In the genomic region with DNA sequence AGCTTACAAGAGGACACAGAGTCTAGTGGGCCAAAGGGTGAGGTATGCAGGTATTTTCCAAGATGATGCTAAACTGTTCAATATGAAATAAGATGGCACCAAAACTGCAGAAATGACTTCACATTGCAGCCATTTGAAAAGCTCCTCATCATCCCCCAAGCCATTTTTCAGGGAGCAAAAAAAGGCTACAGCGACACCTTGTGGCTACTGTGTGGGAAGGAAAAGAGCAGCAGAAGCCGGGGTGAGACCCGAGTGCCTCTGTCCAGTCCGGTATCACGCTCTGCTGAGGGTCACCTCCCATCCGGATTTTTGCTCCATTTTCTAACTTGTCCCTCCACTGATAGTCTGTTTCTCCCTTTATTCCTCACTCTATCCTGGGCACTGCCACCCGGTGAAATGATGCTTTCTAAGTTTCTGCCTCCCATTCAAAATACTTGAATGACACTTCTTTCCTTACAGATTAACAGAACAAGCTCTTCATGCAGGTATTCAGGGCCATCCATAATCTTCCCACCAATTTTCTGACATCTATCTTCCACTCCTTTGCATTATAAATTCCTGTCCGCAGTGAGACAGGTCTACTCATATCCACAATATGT, we compare ENCODE assay signal across 8 cellular contexts.
DNase-seq lines count a peak whose midpoint lies in the region; ATAC-seq, FAIRE-seq and TF ChIP-seq lines count a peak whose summit lies in the region.

No MANE protein-coding gene starts in this region.

- no peak overlapping the region for H3K27ac ChIP-seq in brain microvascular endothelial cell

- TF ChIP-seq CTCF in D721Med (IDR thresholded peaks at IDR 0.05; ENCODE audit: insufficient read depth, missing control alignments), result peak; percentile 86
- TF ChIP-seq CTCF in brain microvascular endothelial cell (IDR thresholded peaks at IDR 0.05; ENCODE audit: low read depth, low read length, missing control alignments), result peak; percentile 89

- no peak for FAIRE-seq in D721Med (lab: Jason Lieb, UNC)

- no peaks in the 10 kb centered on the region for H3K4me1 ChIP-seq in NT2/D1 (ENCODE audit: insufficient read depth, insufficient read length)

- H3K4me3 Mint-ChIP-seq in stimulated activated naive CD8-positive, alpha-beta T cell treated with anti-CD3 and anti-CD28 coated beads, Interleukin-15, amount 100 ng/mL, for 72 hours, result no peak overlapping the region

- H3K27ac Mint-ChIP-seq in stimulated activated naive CD8-positive, alpha-beta T cell treated with anti-CD3 and anti-CD28 coated beads, Interleukin-15, amount 100 ng/mL, for 72 hours, result no peak overlapping the region

- in situ Hi-C loops in brain microvascular endothelial cell (cut with HindIII; ENCODE audit: low pct_ligation_motif_present, low sequenced_read_pairs), result no loop called here

- H3K27me3 Mint-ChIP-seq in stimulated activated naive CD8-positive, alpha-beta T cell treated with anti-CD3 and anti-CD28 coated beads, Interleukin-15, amount 100 ng/mL, for 72 hours, result peaks cover 16% of the 10 kb centered on the region

- H3K36me3 ChIP-seq in NT2/D1 (ENCODE audit: insufficient read depth, insufficient read length, low read length), result no peaks in the 10 kb centered on the region
- no peaks in the 10 kb centered on the region for H3K36me3 ChIP-seq in brain microvascular endothelial cell (replicated peaks)

- peak; percentile 26 for DNase-seq in D721Med (ENCODE audit: insufficient read length, low spot score)
- peak; percentile 36 for DNase-seq in NT2/D1 (ENCODE audit: low read depth, low spot score)
- peak; percentile 58 for DNase-seq in brain microvascular endothelial cell
- peak; percentile 58 for DNase-seq in kidney glomerular epithelial cell (lab: John Stamatoyannopoulos, UW)
- DNase-seq in stimulated activated naive CD8-positive, alpha-beta T cell treated with anti-CD3 and anti-CD28 coated beads, Interleukin-15, amount 100 ng/mL, for 72 hours, result peak; percentile 30 to 32
- DNase-seq in KG1 (lab: John Stamatoyannopoulos, UW), result no peak

- H3K9ac ChIP-seq in NT2/D1 (ENCODE audit: insufficient read length, low read depth), result no peak overlapping the region

- H3K4me3 ChIP-seq in NT2/D1 (ENCODE audit: insufficient read length, low read depth) (no peak overlapping the region), brain microvascular endothelial cell (ENCODE audit: low read depth, low read length) (no peak overlapping the region)

- H3K9me3 Mint-ChIP-seq in stimulated activated naive CD8-positive, alpha-beta T cell treated with anti-CD3 and anti-CD28 coated beads, Interleukin-15, amount 100 ng/mL, for 72 hours, result no peaks in the 10 kb centered on the region

- no peaks in the 10 kb centered on the region for H3K4me1 Mint-ChIP-seq in stimulated activated naive CD8-positive, alpha-beta T cell treated with anti-CD3 and anti-CD28 coated beads, Interleukin-15, amount 100 ng/mL, for 72 hours

- no peaks in the 10 kb centered on the region for H3K27me3 ChIP-seq in NT2/D1 (ENCODE audit: insufficient read depth, insufficient read length)
- no peaks in the 10 kb centered on the region for H3K27me3 ChIP-seq in brain microvascular endothelial cell (replicated peaks)

- ATAC-seq in GM18870 (IDR thresholded peaks at IDR 0.05; ENCODE audit: unreplicated experiment) (peak; percentile 53), HG03135 (IDR thresholded peaks at IDR 0.05; ENCODE audit: unreplicated experiment) (peak; percentile 77)
- ATAC-seq in stimulated activated naive CD8-positive, alpha-beta T cell treated with anti-CD3 and anti-CD28 coated beads, Interleukin-15, amount 100 ng/mL, for 72 hours, result peak; percentile 50

- peaks cover 7% of the 10 kb centered on the region; the same call in 1 of the 2 replicates for H3K9me3 ChIP-seq in NT2/D1 (ENCODE audit: insufficient read depth, low read length)
